Comparison of ENCODE assay signal across 8 cellular contexts in the genomic region with DNA sequence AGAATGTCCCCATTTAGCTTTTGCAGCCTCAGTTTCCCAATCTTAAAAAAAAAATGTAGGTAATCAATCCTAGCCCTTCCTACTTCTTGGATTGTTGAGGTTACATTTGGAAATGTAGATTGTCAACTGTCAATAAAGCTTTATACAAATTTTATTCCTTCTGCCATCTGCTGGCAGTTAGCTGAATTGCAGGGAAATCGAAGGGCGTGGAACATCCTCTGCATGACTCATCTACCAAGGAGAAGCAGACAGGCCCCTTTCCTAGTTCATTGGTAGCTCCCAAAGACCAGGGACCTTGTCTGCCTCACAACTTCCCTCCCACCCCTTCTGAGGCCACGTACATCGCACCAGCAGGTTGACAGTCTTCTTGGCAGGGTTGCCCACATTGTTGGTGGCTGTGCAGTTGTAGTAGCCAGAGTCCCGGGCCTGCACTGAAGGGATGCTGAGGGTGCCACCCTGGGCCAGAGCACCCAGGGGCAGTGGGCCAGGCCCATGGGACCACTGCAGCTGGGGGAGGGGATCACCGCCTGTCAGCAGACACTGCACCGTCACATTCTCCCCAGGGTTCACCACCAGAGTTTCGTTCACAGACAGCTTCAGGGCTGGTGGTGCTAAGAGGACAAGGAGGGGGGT. TPM values are rescaled to one million over a fixed set of nuclear protein-coding genes. Genes with fewer than 3 reads are reported as not detected.
DNase-seq lines count a peak whose midpoint lies in the region; ATAC-seq and TF ChIP-seq lines count a peak whose summit lies in the region.

No MANE protein-coding gene starts in this region.

- in situ Hi-C loops in IMR-90 (cut with MboI; ENCODE audit: low sequenced_read_pairs): no loop called here

- TF ChIP-seq CTCF in IMR-90 (conservative IDR thresholded peaks at IDR 0.05; ENCODE audit: low read depth, low read length): peak; percentile 55
- peak; percentile 60; the same call in 1 of the 2 replicates for TF ChIP-seq CTCF in VCaP (conservative IDR thresholded peaks at IDR 0.05)
- peak; percentile 74 for TF ChIP-seq CTCF in epithelial cell of proximal tubule (conservative IDR thresholded peaks at IDR 0.05; ENCODE audit: low read depth, low read length)
- TF ChIP-seq CTCF in smooth muscle cell (IDR thresholded peaks at IDR 0.05; ENCODE audit: borderline replicate concordance, insufficient read depth, poor library complexity, severe bottlenecking): peak; percentile 68

- peaks cover 6% of the 10 kb centered on the region; the same call in 1 of the 2 replicates for H3K36me3 ChIP-seq in IMR-90 (ENCODE audit: control insufficient read depth, insufficient read depth, low read length)
- H3K36me3 ChIP-seq in smooth muscle cell (ENCODE audit: low read depth): no peaks in the 10 kb centered on the region

- POLR2A ChIA-PET in IMR-90 (lab: Charles Lee; ENCODE audit: unreplicated experiment): no interaction called here

- WGBS in IMR-90 (ENCODE audit: extremely low coverage in 2 of 2, insufficient read length in 1 of 2), 2 experiments: 90% methylated on average over 2 of the region's 8 CpGs; no CpG with 5 or more reads in 1 of the 2 experiments
- WGBS in smooth muscle cell (ENCODE audit: low lambda C conversion rate): 77% methylated on average over 8 of the region's 8 CpGs

- H3K56ac ChIP-seq in IMR-90 (ENCODE audit: extremely low read depth, insufficient read depth, low read length): no peak overlapping the region

- H3K4me3 ChIP-seq in IMR-90 (ENCODE audit: insufficient read depth, low read depth, low read length) (no peak overlapping the region), epithelial cell of proximal tubule (ENCODE audit: low read depth, low read length) (no peak overlapping the region), smooth muscle cell (no peak overlapping the region)

- TF ChIP-seq RAD21 in IMR-90 (IDR thresholded peaks at IDR 0.05; ENCODE audit: low read length): peak; percentile 20; the same call in 1 of the 2 replicates

- no peaks in the 10 kb centered on the region for H3K79me1 ChIP-seq in IMR-90 (ENCODE audit: low read depth in 1 of 2, low read length in 2 of 2)

- intact Hi-C loops in IMR-90 (cut with micrococcal nuclease): no loop called here

- H2BK15ac ChIP-seq in IMR-90 (ENCODE audit: low read depth, low read length): no peak overlapping the region

- H4K91ac ChIP-seq in IMR-90 (ENCODE audit: insufficient read depth, low read depth, low read length): no peak overlapping the region

- H2AFZ ChIP-seq in IMR-90 (replicated peaks; ENCODE audit: low read length, poor library complexity): peak overlapping the region; percentile 29
- no peak overlapping the region for H2AFZ ChIP-seq in smooth muscle cell (ENCODE audit: low read depth)

- no peaks in the 10 kb centered on the region for H3K9me1 ChIP-seq in IMR-90 (ENCODE audit: insufficient read depth, low read length)

- H2BK5ac ChIP-seq in IMR-90 (ENCODE audit: low read depth, low read length, poor library complexity, severe bottlenecking): no peak overlapping the region

- no peak overlapping the region; the same call in 1 of the 2 replicates for H2AK5ac ChIP-seq in IMR-90 (ENCODE audit: low read depth, low read length)

- H3K4me2 ChIP-seq in IMR-90 (ENCODE audit: low read depth, low read length): no peak overlapping the region
- H3K4me2 ChIP-seq in smooth muscle cell: no peak overlapping the region

- H2AK9ac ChIP-seq in IMR-90 (replicated peaks; ENCODE audit: low read depth, low read length, poor library complexity): peak overlapping the region; percentile 12

- H3K27me3 ChIP-seq in IMR-90 (ENCODE audit: control insufficient read depth, insufficient read depth, low read length) (peaks cover 2% of the 10 kb centered on the region), smooth muscle cell (ENCODE audit: low read depth) (peaks cover 37% of the 10 kb centered on the region)

- peaks cover 2% of the 10 kb centered on the region; the same call in 1 of the 2 replicates for H3K4me1 ChIP-seq in IMR-90 (ENCODE audit: control insufficient read depth, insufficient read depth, low read length)
- peaks cover 3% of the 10 kb centered on the region for H3K4me1 ChIP-seq in smooth muscle cell (ENCODE audit: low read depth)

- CTCF ChIA-PET in IMR-90 (lab: Yijun Ruan, JAX): interaction anchor here (0.7 to 1.4 kb wide), 2 partner anchors 9 to 66 kb away, joined by 4 to 6 read pairs; no protein-coding TSS in a partner anchor

- H4K20me1 ChIP-seq in IMR-90 (ENCODE audit: insufficient read depth, low read length): no peaks in the 10 kb centered on the region
- H4K20me1 ChIP-seq in smooth muscle cell (ENCODE audit: low read depth): no peaks in the 10 kb centered on the region

- H3K9me3 ChIP-seq in IMR-90 (ENCODE audit: control insufficient read depth, insufficient read depth, low read length): peaks cover 5% of the 10 kb centered on the region; the same call in 1 of the 2 replicates
- H3K9me3 ChIP-seq in smooth muscle cell (replicated peaks; ENCODE audit: low read depth): no peaks in the 10 kb centered on the region

- DNase-seq in DMS53 treated with DMSO at 0.1 percent for 48 hours (lab: John Stamatoyannopoulos, UW; ENCODE audit: unreplicated experiment): peak; percentile 14
- peak; percentile 34 for DNase-seq in IMR-90
- DNase-seq in epithelial cell of proximal tubule (ENCODE audit: low read depth): no peak
- no peak for DNase-seq in smooth muscle cell (lab: John Stamatoyannopoulos, UW; ENCODE audit: unreplicated experiment)
- no peak for DNase-seq in medulla oblongata (ENCODE audit: extremely low spot score)
- no peak for DNase-seq in cerebellar nuclear complex (lab: John Stamatoyannopoulos, UW)

- no peak overlapping the region for H3K18ac ChIP-seq in IMR-90 (ENCODE audit: low read depth, low read length)

- ATAC-seq in IMR-90 (ENCODE audit: low read depth) (no peak; the same call in 1 of the 2 replicates), HG03175 (IDR thresholded peaks at IDR 0.05; ENCODE audit: unreplicated experiment) (no peak)

- no peak overlapping the region for H4K8ac ChIP-seq in IMR-90 (ENCODE audit: low read depth in 2 of 2, low read length in 2 of 2)

- H3K79me2 ChIP-seq in smooth muscle cell (ENCODE audit: low read depth): no peaks in the 10 kb centered on the region

- no peaks in the 10 kb centered on the region for H3F3A ChIP-seq in smooth muscle cell (ENCODE audit: low read depth)

- H3K4ac ChIP-seq in IMR-90 (ENCODE audit: low read depth, low read length): no peak overlapping the region

- peak overlapping the region; percentile 1; the same call in 1 of the 2 replicates for H2BK20ac ChIP-seq in IMR-90 (ENCODE audit: low read depth, low read length)

- H3K27ac ChIP-seq in IMR-90 (ENCODE audit: insufficient read depth, low read length) (no peak overlapping the region; the same call in 1 of the 2 replicates), VCaP (no peak overlapping the region), smooth muscle cell (ENCODE audit: low read depth) (no peak overlapping the region)

- no peak overlapping the region for H3K14ac ChIP-seq in IMR-90 (replicated peaks; ENCODE audit: low read depth, low read length)

- H4K5ac ChIP-seq in IMR-90 (ENCODE audit: low read depth, low read length): no peak overlapping the region

- BruUV-seq in IMR-90 (replicated peaks; lab: Mats Ljungman, UMichigan): no TSS peak

- no peak overlapping the region for H2BK120ac ChIP-seq in IMR-90 (ENCODE audit: low read depth, low read length)

- no peak overlapping the region for H3K9ac ChIP-seq in IMR-90 (ENCODE audit: low read depth, low read length)
- H3K9ac ChIP-seq in smooth muscle cell (ENCODE audit: low read depth): no peak overlapping the region

- dilution Hi-C loops in IMR-90 (cut with HindIII; ENCODE audit: low sequenced_read_pairs, unreplicated experiment): no loop called here

- no peak for TF ChIP-seq POLR2A in IMR-90 (IDR thresholded peaks at IDR 0.05; ENCODE audit: low read depth, low read length)

- no peak overlapping the region for H3K23ac ChIP-seq in IMR-90 (ENCODE audit: low read depth, low read length)

TF ChIP-seq in IMR-90, 13 proteins besides CTCF, POLR2A, EP300 and RAD21:
- no peak for TF ChIP-seq MAZ (IDR thresholded peaks at IDR 0.05; ENCODE audit: borderline replicate concordance, low read depth, low read length)
- TF ChIP-seq FOS (IDR thresholded peaks at IDR 0.05; ENCODE audit: low read depth, low read length): peak; percentile 51; the same call in 1 of the 2 replicates
- TF ChIP-seq RCOR1 (IDR thresholded peaks at IDR 0.05; ENCODE audit: insufficient replicate concordance, low read length): peak; percentile 58
- TF ChIP-seq SMC3 (IDR thresholded peaks at IDR 0.05; ENCODE audit: low read depth, low read length): peak; percentile 42

RNA-seq across cellular contexts. Expression of gene MDGA1, which starts 43.6 kb away (rescaled TPM):
- total RNA-seq in IMR-90 (2012; rRNA removed): 4.3 and 5.0 TPM in 2 replicates
- 13.4 and 17.2 TPM in 2 replicates for polyA plus RNA-seq in IMR-90 (2012; rRNA removed)
- polyA plus RNA-seq in IMR-90 (2012; cell fraction: cytosol; rRNA removed): 8.5 and 11.7 TPM in 2 replicates
- 23.1 and 50.4 TPM in 2 replicates for polyA plus RNA-seq in IMR-90 (2012; cell fraction: nucleus; rRNA removed; ENCODE audit: low replicate concordance)
- total RNA-seq in epithelial cell of proximal tubule: 0.58 and 1.2 TPM in 2 replicates
- total RNA-seq in smooth muscle cell: 5.7 and 12.5 TPM in 2 replicates
- polyA plus RNA-seq in smooth muscle cell: 1.5 and 2.4 TPM in 2 replicates

Comparison
In these comparisons a context has a peak if more than half of its experiments do, and no peak if none do; other contexts are left out.
1. DNase-seq: peak in DMS53 treated with DMSO at 0.1 percent for 48 hours (single experiment) and IMR-90 (single experiment); none in epithelial cell of proximal tubule (single experiment), smooth muscle cell (single experiment), medulla oblongata (single experiment) and cerebellar nuclear complex (0 of 2).
2. Peak in every context shown above with its lines, with median percentiles within 50 percentile points of each other: CTCF ChIP-seq.